In the genomic region with DNA sequence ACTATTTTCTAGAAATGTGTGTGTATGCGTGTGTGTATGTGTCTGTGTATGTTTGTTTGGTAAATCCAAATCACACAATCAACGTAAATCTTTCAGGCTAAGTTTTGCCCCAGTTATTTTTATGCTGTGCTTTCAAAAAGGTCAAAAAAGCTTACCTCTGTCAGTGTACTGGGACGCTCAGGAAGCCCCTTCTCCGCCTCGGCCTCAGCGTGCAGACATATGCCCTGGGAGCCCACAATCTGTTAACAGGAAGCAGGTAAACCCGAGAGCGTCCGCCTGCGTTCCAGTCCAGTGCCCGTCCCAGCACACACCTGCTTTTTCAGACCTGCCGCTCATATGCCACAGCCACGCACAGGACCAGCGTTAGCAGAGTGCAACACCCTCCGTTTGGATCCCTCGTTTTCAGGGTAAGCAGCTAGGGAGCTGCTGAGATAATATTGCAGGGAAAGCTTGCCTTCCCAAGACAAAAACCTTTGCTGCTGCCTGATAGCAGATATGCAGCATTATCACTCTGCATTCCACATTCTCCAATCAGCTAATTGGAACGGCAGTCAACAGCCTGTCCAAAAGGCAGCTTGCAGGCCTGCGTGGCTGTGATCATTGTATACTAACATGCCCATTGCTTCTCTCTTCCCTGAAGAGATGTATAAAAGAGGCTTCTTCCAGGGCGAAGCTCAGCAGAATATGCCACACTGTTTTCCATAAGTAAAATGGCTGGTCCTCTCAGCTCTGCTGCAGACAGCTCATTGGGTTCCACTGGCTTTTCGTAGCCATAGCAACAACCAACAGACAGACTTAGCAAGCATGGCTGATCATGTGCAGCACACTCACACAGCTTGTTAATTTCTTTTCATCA, we compare ENCODE assay signal across 9 cellular contexts. TPM values are rescaled to one million over a fixed set of nuclear protein-coding genes. Genes with fewer than 3 reads are reported as not detected.
A peak's percentile ranks its signal among the peaks of the same experiment; 100 is the strongest.
DNase-seq lines count a peak whose midpoint lies in the region; ATAC-seq, FAIRE-seq and TF ChIP-seq lines count a peak whose summit lies in the region.
"Had no signal": no experiment of that assay in that cellular context is flagged by ENCODE, and none has a peak within 500 bp of the region (broad histone marks: within the 10 kb centered on the region; RNA-seq: fewer than 3 reads in every experiment).

A gene with protein sequence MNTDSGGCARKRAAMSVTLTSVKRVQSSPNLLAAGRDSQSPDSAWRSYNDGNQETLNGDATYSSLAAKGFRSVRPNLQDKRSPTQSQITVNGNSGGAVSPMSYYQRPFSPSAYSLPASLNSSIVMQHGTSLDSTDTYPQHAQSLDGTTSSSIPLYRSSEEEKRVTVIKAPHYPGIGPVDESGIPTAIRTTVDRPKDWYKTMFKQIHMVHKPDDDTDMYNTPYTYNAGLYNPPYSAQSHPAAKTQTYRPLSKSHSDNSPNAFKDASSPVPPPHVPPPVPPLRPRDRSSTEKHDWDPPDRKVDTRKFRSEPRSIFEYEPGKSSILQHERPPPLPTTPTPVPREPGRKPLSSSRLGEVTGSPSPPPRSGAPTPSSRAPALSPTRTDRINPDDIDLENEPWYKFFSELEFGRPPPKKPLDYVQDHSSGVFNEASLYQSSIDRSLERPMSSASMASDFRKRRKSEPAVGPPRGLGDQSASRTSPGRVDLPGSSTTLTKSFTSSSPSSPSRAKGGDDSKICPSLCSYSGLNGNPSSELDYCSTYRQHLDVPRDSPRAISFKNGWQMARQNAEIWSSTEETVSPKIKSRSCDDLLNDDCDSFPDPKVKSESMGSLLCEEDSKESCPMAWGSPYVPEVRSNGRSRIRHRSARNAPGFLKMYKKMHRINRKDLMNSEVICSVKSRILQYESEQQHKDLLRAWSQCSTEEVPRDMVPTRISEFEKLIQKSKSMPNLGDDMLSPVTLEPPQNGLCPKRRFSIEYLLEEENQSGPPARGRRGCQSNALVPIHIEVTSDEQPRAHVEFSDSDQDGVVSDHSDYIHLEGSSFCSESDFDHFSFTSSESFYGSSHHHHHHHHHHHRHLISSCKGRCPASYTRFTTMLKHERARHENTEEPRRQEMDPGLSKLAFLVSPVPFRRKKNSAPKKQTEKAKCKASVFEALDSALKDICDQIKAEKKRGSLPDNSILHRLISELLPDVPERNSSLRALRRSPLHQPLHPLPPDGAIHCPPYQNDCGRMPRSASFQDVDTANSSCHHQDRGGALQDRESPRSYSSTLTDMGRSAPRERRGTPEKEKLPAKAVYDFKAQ (N-terminal part only) (minus strand): TSS at position 686 of the 856 bp plus-strand sequence. CDS start 121,623 bp downstream, outside the sequence.

- peak within 1 kb of the TSS; percentile 83 for H3K4me3 Mint-ChIP-seq in progenitor cell of endocrine pancreas (ENCODE audit: low read depth)

- peak; percentile 94 for FAIRE-seq in G401.6 (lab: Jason Lieb, UNC)

- peak within 1 kb of the TSS; percentile 95 for H3K27ac ChIP-seq in VCaP
- H3K27ac ChIP-seq in cardiac muscle cell, result peak within 1 kb of the TSS; percentile 96

- H3K4me3 ChIP-seq in LNCaP clone FGC (ENCODE audit: low read depth, low read length) (peak within 1 kb of the TSS; percentile 55), cardiac muscle cell (peak within 1 kb of the TSS; percentile 55)

- no peaks in the 10 kb centered on the region for H3K27me3 Mint-ChIP-seq in progenitor cell of endocrine pancreas

- H3K9me3 Mint-ChIP-seq in progenitor cell of endocrine pancreas (ENCODE audit: low read depth), result no peaks in the 10 kb centered on the region

- H3K4me1 Mint-ChIP-seq in progenitor cell of endocrine pancreas (ENCODE audit: low read depth), result peaks cover 62% of the 10 kb centered on the region

- peaks cover 12% of the 10 kb centered on the region for H3K4me1 ChIP-seq in cardiac muscle cell (ENCODE audit: low read depth)

- H3K27me3 ChIP-seq in cardiac muscle cell, result no peaks in the 10 kb centered on the region

- DNase-seq in LNCaP clone FGC (ENCODE audit: low read depth) (peak; percentile 53), cardiac muscle cell (ENCODE audit: low read depth in 1 of 2, low spot score in 1 of 2) (peak; percentile 74 to 83), progenitor cell of endocrine pancreas (ENCODE audit: low spot score, unreplicated experiment) (peak; percentile 26), AG20443 (ENCODE audit: low spot score) (no peak), AG08396 (ENCODE audit: low spot score) (no peak)

- H3K27ac Mint-ChIP-seq in progenitor cell of endocrine pancreas, result peak within 1 kb of the TSS; percentile 98

- no peaks in the 10 kb centered on the region for H3K36me3 ChIP-seq in cardiac muscle cell

- H3K9me3 ChIP-seq in cardiac muscle cell (ENCODE audit: low read depth), result no peaks in the 10 kb centered on the region

- no peak for TF ChIP-seq CTCF in LNCaP clone FGC (IDR thresholded peaks at IDR 0.05; ENCODE audit: control insufficient read depth, extremely low read depth, insufficient read depth)
- TF ChIP-seq CTCF in VCaP (conservative IDR thresholded peaks at IDR 0.05), result no peak
- no peak for TF ChIP-seq CTCF in cardiac muscle cell (IDR thresholded peaks at IDR 0.05; ENCODE audit: low read depth, low read length)
- TF ChIP-seq CTCF in progenitor cell of endocrine pancreas (IDR thresholded peaks at IDR 0.05; ENCODE audit: unreplicated experiment), result no peak

- peak; percentile 89 for ATAC-seq in GM21786 (IDR thresholded peaks at IDR 0.05; ENCODE audit: unreplicated experiment)

- H3K36me3 Mint-ChIP-seq in progenitor cell of endocrine pancreas (ENCODE audit: insufficient read depth), result peaks cover 3% of the 10 kb centered on the region

RNA-seq across cellular contexts. Expression of the gene that starts here (rescaled TPM):
- total RNA-seq in cardiac muscle cell, result 318 and 453 TPM in 2 replicates
- polyA plus RNA-seq in cardiac muscle cell, result 470 and 545 TPM in 2 replicates
- total RNA-seq in progenitor cell of endocrine pancreas, result 92.6 and 94.2 TPM in 2 replicates
- total RNA-seq: T-helper 1 cell treated with Interleukin-12 subunit alpha and Interleukin-12 subunit beta and Interleukin-4 antibody, amounts not matched to agents 30 ng/mL and 1 ng/mL, for 36 hours had no signal

Comparison
In these comparisons a context has a peak if more than half of its experiments do, and no peak if none do; other contexts are left out.
1. DNase-seq: peak in LNCaP clone FGC (single experiment), cardiac muscle cell (2 of 2) and progenitor cell of endocrine pancreas (single experiment); none in AG20443 (single experiment) and AG08396 (single experiment).